ENCODE assay signal across 10 cellular contexts in the genomic region with DNA sequence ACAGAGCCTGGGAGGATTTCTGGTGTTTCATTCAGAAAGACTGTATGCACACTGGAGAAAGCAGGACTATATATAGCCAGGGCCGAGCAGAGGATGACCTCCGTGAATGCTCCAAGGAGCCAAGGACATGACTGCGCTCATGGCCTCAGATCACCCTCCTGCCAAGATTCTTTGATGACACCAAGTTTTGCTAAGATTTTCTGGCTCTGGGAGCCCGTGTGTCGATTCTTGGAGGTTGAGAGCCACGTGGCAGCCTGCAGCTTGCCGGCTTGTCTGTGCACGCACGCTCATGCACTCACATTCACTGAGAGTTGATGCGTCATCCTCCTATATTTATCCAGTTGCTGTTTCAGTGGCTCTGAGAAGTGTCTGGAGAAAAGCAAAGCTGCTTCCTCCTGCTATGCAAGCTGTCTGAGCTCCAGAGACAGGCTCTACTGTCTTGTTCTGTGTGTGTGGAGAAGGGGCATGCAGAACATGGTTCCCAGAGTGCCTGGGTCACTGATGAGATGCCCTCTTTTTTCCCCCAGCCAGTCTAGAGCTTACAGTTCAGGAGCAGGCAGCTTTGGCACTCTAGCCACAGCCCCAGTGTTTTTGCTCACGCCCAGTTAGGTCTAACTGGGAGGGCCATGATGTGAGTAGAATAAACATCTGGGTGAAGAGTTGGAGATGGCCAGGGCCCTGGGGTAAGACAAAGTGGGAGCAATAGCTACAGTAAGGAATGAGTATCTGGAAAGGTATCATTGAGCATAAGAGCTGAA.
DNase-seq lines count a peak whose midpoint lies in the region; ATAC-seq and TF ChIP-seq lines count a peak whose summit lies in the region.
"Had no signal": no experiment of that assay in that cellular context is flagged by ENCODE, and none has a peak within 500 bp of the region (broad histone marks: within the 10 kb centered on the region; RNA-seq: fewer than 3 reads in every experiment).

No MANE protein-coding gene starts in this region.

- WGBS in heart left ventricle, 4 donors: 22 to 49% (median 34%) methylated on average over 11 of the region's 11 CpGs

- DNase-seq in heart left ventricle (peak; percentile 74 to 85 (median 77)), superior temporal gyrus (ENCODE audit: extremely low spot score) (peak; percentile 77)
- no peak for DNase-seq in activated CD4-positive, alpha-beta T cell treated with anti-CD3 and anti-CD28 coated beads, Interleukin-2, amount 10 ng/mL, durations not matched to agents 24 days and 14 days
- DNase-seq in activated CD4-positive, CD25-positive, alpha-beta regulatory T cell (lab: John Stamatoyannopoulos, UW): no peak
- DNase-seq: activated gamma-delta T cell, naive B cell had no signal

- H3K4me3 ChIP-seq in WI38 (ENCODE audit: low read depth, low read length) (peak overlapping the region; percentile 33), heart left ventricle (no peak overlapping the region)

- H3K4me3 Mint-ChIP-seq in activated CD4-positive, alpha-beta T cell treated with anti-CD3 and anti-CD28 coated beads, Interleukin-2, amount 10 ng/mL, durations not matched to agents 24 days and 14 days: no peak overlapping the region
- H3K4me3 Mint-ChIP-seq: naive B cell had no signal

- no peaks in the 10 kb centered on the region for H3K9me3 ChIP-seq in heart left ventricle

- H3K4me1 ChIP-seq in heart left ventricle: peaks cover 0 to 28% (median 10%) of the 10 kb centered on the region in 12 donors

- no peak overlapping the region for H3K27ac Mint-ChIP-seq in activated CD4-positive, alpha-beta T cell treated with anti-CD3 and anti-CD28 coated beads, Interleukin-2, amount 10 ng/mL, durations not matched to agents 24 days and 14 days
- H3K27ac Mint-ChIP-seq: naive B cell had no signal

- ATAC-seq in HG02763 (IDR thresholded peaks at IDR 0.05; ENCODE audit: unreplicated experiment) (peak; percentile 42), heart left ventricle (peak; percentile 93 to 97 (median 95)), GM18520 (IDR thresholded peaks at IDR 0.05; ENCODE audit: unreplicated experiment) (no peak), GM19452 (IDR thresholded peaks at IDR 0.05; ENCODE audit: unreplicated experiment) (no peak)

- H3K27me3 ChIP-seq in heart left ventricle: no peaks in the 10 kb centered on the region

- H3K4me1 Mint-ChIP-seq in activated CD4-positive, alpha-beta T cell treated with anti-CD3 and anti-CD28 coated beads, Interleukin-2, amount 10 ng/mL, durations not matched to agents 24 days and 14 days: no peaks in the 10 kb centered on the region

- intact Hi-C loops in heart left ventricle (cut with DNase I): no loop called here
- intact Hi-C loops in activated CD4-positive, alpha-beta T cell treated with anti-CD3 and anti-CD28 coated beads, Interleukin-2, amount 10 ng/mL, durations not matched to agents 24 days and 14 days (cut with micrococcal nuclease): no loop called here

- H3K27ac ChIP-seq in heart left ventricle: peak overlapping the region; percentile 51 to 89 (median 80)

- no peaks in the 10 kb centered on the region for H3K36me3 Mint-ChIP-seq in activated CD4-positive, alpha-beta T cell treated with anti-CD3 and anti-CD28 coated beads, Interleukin-2, amount 10 ng/mL, durations not matched to agents 24 days and 14 days (ENCODE audit: low read depth)
- H3K36me3 Mint-ChIP-seq: naive B cell had no signal

- TF ChIP-seq POLR2A in heart left ventricle (IDR thresholded peaks at IDR 0.05): no peak

- TF ChIP-seq CTCF in WI38 (IDR thresholded peaks at IDR 0.05; ENCODE audit: low read depth, low read length): no peak
- no peak for TF ChIP-seq CTCF in heart left ventricle (IDR thresholded peaks at IDR 0.05)

- H3K9me3 Mint-ChIP-seq in activated CD4-positive, alpha-beta T cell treated with anti-CD3 and anti-CD28 coated beads, Interleukin-2, amount 10 ng/mL, durations not matched to agents 24 days and 14 days: no peaks in the 10 kb centered on the region
- H3K9me3 Mint-ChIP-seq: naive B cell had no signal

- H3K27me3 Mint-ChIP-seq in activated CD4-positive, alpha-beta T cell treated with anti-CD3 and anti-CD28 coated beads, Interleukin-2, amount 10 ng/mL, durations not matched to agents 24 days and 14 days: peaks cover 22% of the 10 kb centered on the region

- H3K36me3 ChIP-seq in heart left ventricle: no peaks in the 10 kb centered on the region

Comparison
In these comparisons a context has a peak if more than half of its experiments do, and no peak if none do; other contexts are left out.
1. ATAC-seq: peak in HG02763 (single experiment) and heart left ventricle (4 of 4); none in GM18520 (single experiment) and GM19452 (single experiment).
2. DNase-seq: peak in heart left ventricle (5 of 5) and superior temporal gyrus (single experiment); none in activated CD4-positive, alpha-beta T cell treated with anti-CD3 and anti-CD28 coated beads, Interleukin-2, amount 10 ng/mL, durations not matched to agents 24 days and 14 days (single experiment) and activated CD4-positive, CD25-positive, alpha-beta regulatory T cell (0 of 4).